In genomic region chr4:3342182-3342854, GRCh38 we compare ENCODE assay signal across 11 cellular contexts.
DNase-seq lines count a peak whose midpoint lies in the region; ATAC-seq and TF ChIP-seq lines count a peak whose summit lies in the region.
"Had no signal": no experiment of that assay in that cellular context is flagged by ENCODE, and none has a peak within 500 bp of the region (broad histone marks: within the 10 kb centered on the region; RNA-seq: fewer than 3 reads in every experiment).

No MANE protein-coding gene starts in this region.

- H3K4me3 ChIP-seq in WI38 (ENCODE audit: low read depth, low read length) = peak overlapping the region; percentile 35
- no peak overlapping the region for H3K4me3 ChIP-seq in foreskin fibroblast (ENCODE audit: low read depth in 1 of 2, low read length in 2 of 2)
- H3K4me3 ChIP-seq: K562 had no signal

- no peak for ATAC-seq in GM21825 (IDR thresholded peaks at IDR 0.05; ENCODE audit: unreplicated experiment)
- ATAC-seq: K562 had no signal

- TF ChIP-seq CTCF in WI38 (IDR thresholded peaks at IDR 0.05; ENCODE audit: low read depth, low read length) (no peak), foreskin fibroblast (IDR thresholded peaks at IDR 0.05; ENCODE audit: low read depth, low read length) (no peak)

- DNase-seq in AG20443 (ENCODE audit: low spot score) = peak; percentile 55
- DNase-seq in EL = peak; percentile 55
- peak; percentile 66 to 77 for DNase-seq in foreskin fibroblast
- no peak for DNase-seq in retina
- no peak for DNase-seq in ecto neural progenitor cell (ENCODE audit: low spot score)
- DNase-seq in activated effector memory CD4-positive, alpha-beta T cell treated with anti-CD3 and anti-CD28 coated beads, Interleukin-2, amount 50 U/mL, for 16 hours = no peak
- DNase-seq: SIG-M5; stimulated activated CD4-positive, alpha-beta T cell treated with anti-CD3 and anti-CD28 coated beads, Interleukin-12 subunit alpha, Interleukin-12 subunit beta, amount 100 ng/mL, for 4 hours had no signal

Comparison
In these comparisons a context has a peak if more than half of its experiments do, and no peak if none do; other contexts are left out.
1. DNase-seq: peak in AG20443 (single experiment), EL (single experiment) and foreskin fibroblast (2 of 2); none in retina (single experiment), ecto neural progenitor cell (single experiment) and activated effector memory CD4-positive, alpha-beta T cell treated with anti-CD3 and anti-CD28 coated beads, Interleukin-2, amount 50 U/mL, for 16 hours (single experiment).